Comparison of ENCODE assay signal across 22 cellular contexts in genomic region chr10:125067764-125068163, GRCh38.
A peak's percentile ranks its signal among the peaks of the same experiment; 100 is the strongest.
DNase-seq lines count a peak whose midpoint lies in the region; ATAC-seq and TF ChIP-seq lines count a peak whose summit lies in the region.
"Had no signal": no experiment of that assay in that cellular context is flagged by ENCODE, and none has a peak within 500 bp of the region (broad histone marks: within the 10 kb centered on the region; RNA-seq: fewer than 3 reads in every experiment).

No MANE protein-coding gene starts in this region.

- no peak for ATAC-seq in upper lobe of right lung
- no peak for ATAC-seq in left colon

- no peak overlapping the region for H3K9ac ChIP-seq in H9 (ENCODE audit: extremely low read depth, insufficient read length, low read length)

- H2BK12ac ChIP-seq in H9 (ENCODE audit: insufficient read length, low read depth, low read length), result no peak overlapping the region

- H3K27ac Mint-ChIP-seq in H9 (peak overlapping the region in 2 of 3 experiments; percentile 44 to 71; a peak in 2 of 7 replicates), chondrocyte (ENCODE audit: unreplicated experiment) (peak overlapping the region; percentile 27), neural crest cell (ENCODE audit: unreplicated experiment) (peak overlapping the region; percentile 67)

- no peak overlapping the region for H4K5ac ChIP-seq in H9 (ENCODE audit: insufficient read length, low read depth, low read length)

- peaks cover 55% of the 10 kb centered on the region; the same call in 1 of the 2 replicates for H3K79me2 ChIP-seq in H9 (ENCODE audit: insufficient read depth, low read length)

- H3K9me3 Mint-ChIP-seq in H9 (no peaks in the 10 kb centered on the region), chondrocyte (ENCODE audit: low read depth) (no peaks in the 10 kb centered on the region), neural crest cell (no peaks in the 10 kb centered on the region)

- no peak overlapping the region for H2BK5ac ChIP-seq in H9 (ENCODE audit: insufficient read length, low read length)

- no peak overlapping the region for H2BK20ac ChIP-seq in H9 (ENCODE audit: low read depth, low read length, poor library complexity, severe bottlenecking)

- H3K23ac ChIP-seq in H9 (ENCODE audit: insufficient read length, low read depth, low read length), result no peak overlapping the region

- H3K79me1 ChIP-seq in H9 (ENCODE audit: insufficient read depth, low read depth, low read length, poor library complexity, severe bottlenecking), result peaks cover 10% of the 10 kb centered on the region

- intact Hi-C loops in upper lobe of right lung (cut with DNase I) (no loop called here), adrenal gland (cut with DNase I) (no loop called here), left colon (cut with DNase I, micrococcal nuclease) (loop anchor here in 1 of 2 donors (10.0 kb wide), 1 partner anchor 77 kb away; no protein-coding TSS in a partner anchor)

- in situ Hi-C loops in KBM-7 (cut with MboI; ENCODE audit: low pct_unique_long_range_greater_than_20kb, low sequenced_read_pairs), result no loop called here

- H2AK5ac ChIP-seq in H9 (ENCODE audit: insufficient read length, low read length), result no peak overlapping the region

- no peaks in the 10 kb centered on the region for H3K23me2 ChIP-seq in H9 (ENCODE audit: insufficient read length, low read depth, low read length, poor library complexity, severe bottlenecking)

- no peaks in the 10 kb centered on the region for H3K9me3 ChIP-seq in H9 (ENCODE audit: control insufficient read depth, low read depth, low read length)
- H3K9me3 ChIP-seq in upper lobe of right lung, result no peaks in the 10 kb centered on the region
- H3K9me3 ChIP-seq in adrenal gland (replicated peaks in 1 of 3), result no peaks in the 10 kb centered on the region
- H3K9me3 ChIP-seq: SJCRH30 had no signal

- no peak overlapping the region for H3K14ac ChIP-seq in H9 (ENCODE audit: insufficient read depth, low read length)

- no CpG with 5 or more reads among the region's 9 CpGs for WGBS in H9 (ENCODE audit: extremely low coverage, insufficient read length, low lambda C conversion rate)
- WGBS in adrenal gland, 4 donors, result 94 to 98% (median 95%) methylated on average over 9 of the region's 9 CpGs

- H3K56ac ChIP-seq in H9 (ENCODE audit: insufficient read length, low read depth, low read length), result no peak overlapping the region

- H3K4me2 ChIP-seq in H9 (ENCODE audit: insufficient read depth, insufficient read length, low read length), result no peak overlapping the region

- H3K4me3 Mint-ChIP-seq in H9, result no peak overlapping the region
- no peak overlapping the region for H3K4me3 Mint-ChIP-seq in chondrocyte (ENCODE audit: unreplicated experiment)
- H3K4me3 Mint-ChIP-seq in neural crest cell, result no peak overlapping the region

- H3K36me3 ChIP-seq in upper lobe of right lung, result no peaks in the 10 kb centered on the region
- H3K36me3 ChIP-seq in adrenal gland (replicated peaks in 1 of 2), result no peaks in the 10 kb centered on the region
- H3K36me3 ChIP-seq: SJCRH30 had no signal

- H3K27me3 ChIP-seq in H9 (ENCODE audit: insufficient read depth, low read length), result no peaks in the 10 kb centered on the region
- H3K27me3 ChIP-seq in upper lobe of right lung, result no peaks in the 10 kb centered on the region
- no peaks in the 10 kb centered on the region for H3K27me3 ChIP-seq in adrenal gland
- H3K27me3 ChIP-seq: SJCRH30 had no signal

- no peak overlapping the region for H3K27ac ChIP-seq in H9 (ENCODE audit: insufficient read length, low read depth, low read length)
- no peak overlapping the region for H3K27ac ChIP-seq in upper lobe of right lung
- H3K27ac ChIP-seq in adrenal gland, result no peak overlapping the region
- H3K27ac ChIP-seq: SJCRH30 had no signal

- H4K91ac ChIP-seq in H9 (ENCODE audit: insufficient read length, low read depth, low read length), result no peak overlapping the region

- peaks cover 3% of the 10 kb centered on the region for H4K20me1 ChIP-seq in H9 (ENCODE audit: control insufficient read depth, insufficient read depth, insufficient read length)

- no peak overlapping the region for H3T11ph ChIP-seq in H9 (ENCODE audit: low read length)

- H3K27me3 Mint-ChIP-seq in H9 (ENCODE audit: low read depth), result no peaks in the 10 kb centered on the region; the same call in none of the 2 replicates
- H3K27me3 Mint-ChIP-seq in chondrocyte (ENCODE audit: low read depth), result no peaks in the 10 kb centered on the region
- H3K27me3 Mint-ChIP-seq in neural crest cell (ENCODE audit: low read depth), result no peaks in the 10 kb centered on the region

- H3K4me3 ChIP-seq in upper lobe of right lung, result no peak overlapping the region
- H3K4me3 ChIP-seq in adrenal gland, result no peak overlapping the region
- H3K4me3 ChIP-seq: SJCRH30 had no signal

- H2BK15ac ChIP-seq in H9 (ENCODE audit: low read depth, low read length), result no peak overlapping the region

- DNase-seq in H9 (no peak), chondrocyte (ENCODE audit: low spot score) (no peak), neural crest cell (ENCODE audit: low read depth, low spot score) (no peak), upper lobe of right lung (peak; percentile 46), KBM-7 (no peak), adrenal gland (no peak), left colon (no peak)
- DNase-seq: ACHN, AML-193, DMS 273 treated with DMSO at 0.1 percent for 48 hours, DND-41, H7, IMR-90, Karpas-422, NCI-H1417 treated with DMSO at 0.1 percent for 48 hours, NCI-H187 treated with DMSO at 0.1 percent for 48 hours, NCI-H2227 treated with DMSO at 0.1 percent for 48 hours, NCI-H510A treated with DMSO at 0.1 percent for 48 hours, NCI-H82, OCI-M1, RPMI8226, SJCRH30 had no signal

- no peak overlapping the region for H3K4ac ChIP-seq in H9 (ENCODE audit: low read depth, low read length)

- H3K4me1 ChIP-seq in H9 (ENCODE audit: insufficient read depth, low read length) (peaks cover 10% of the 10 kb centered on the region; the same call in 1 of the 2 replicates), upper lobe of right lung (peaks cover 18% of the 10 kb centered on the region), adrenal gland (replicated peaks in 1 of 2) (peaks cover 12 to 32% of the 10 kb centered on the region in 2 donors)
- H3K4me1 ChIP-seq: SJCRH30 had no signal

- H3K18ac ChIP-seq in H9 (ENCODE audit: insufficient read length, low read depth, low read length), result no peak overlapping the region

- TF ChIP-seq CTCF in H9 (conservative IDR thresholded peaks at IDR 0.05) (no peak), chondrocyte (IDR thresholded peaks at IDR 0.05) (no peak), neural crest cell (conservative IDR thresholded peaks at IDR 0.05) (no peak), upper lobe of right lung (IDR thresholded peaks at IDR 0.05) (no peak), adrenal gland (IDR thresholded peaks at IDR 0.05) (no peak)

- no peak overlapping the region for H2BK120ac ChIP-seq in H9 (ENCODE audit: low read depth, low read length, poor library complexity, severe bottlenecking)

- H3K36me3 Mint-ChIP-seq in H9 (ENCODE audit: insufficient read depth in 1 of 3, low read depth in 3 of 3) (peaks cover 12 to 57% (median 54%) of the 10 kb centered on the region in 3 experiments; a peak in 6 of 7 replicates), chondrocyte (ENCODE audit: low read depth) (peaks cover 5% of the 10 kb centered on the region), neural crest cell (ENCODE audit: low read depth) (peaks cover 5% of the 10 kb centered on the region)

- TF ChIP-seq POLR2A in adrenal gland (IDR thresholded peaks at IDR 0.05), result no peak

- H4K8ac ChIP-seq in H9 (replicated peaks; ENCODE audit: insufficient read length, low read depth, low read length), result no peak overlapping the region

- H2AFZ ChIP-seq in H9 (ENCODE audit: low read length), result no peak overlapping the region

- H3K4me1 Mint-ChIP-seq in H9 (peaks cover 47 to 52% of the 10 kb centered on the region in 2 experiments), chondrocyte (ENCODE audit: low read depth) (peaks cover 60% of the 10 kb centered on the region), neural crest cell (peaks cover 51% of the 10 kb centered on the region)
